In genomic region chr9:90003046-90003355, GRCh38 we compare ENCODE assay signal across 16 cellular contexts.
DNase-seq lines count a peak whose midpoint lies in the region; ATAC-seq and TF ChIP-seq lines count a peak whose summit lies in the region.
"Had no signal": no experiment of that assay in that cellular context is flagged by ENCODE, and none has a peak within 500 bp of the region (broad histone marks: within the 10 kb centered on the region; RNA-seq: fewer than 3 reads in every experiment).

No MANE protein-coding gene starts in this region.

- H3K27ac ChIP-seq in heart left ventricle (peak overlapping the region in 10 of 12 donors; percentile 19 to 87 (median 48)), mesenchymal stem cell (ENCODE audit: low read length, poor library complexity, severe bottlenecking) (no peak overlapping the region)

- H3K27me3 ChIP-seq in heart left ventricle (no peaks in the 10 kb centered on the region), mesenchymal stem cell (ENCODE audit: control insufficient read depth in 1 of 2, insufficient read depth in 1 of 2, low read length in 2 of 2) (no peaks in the 10 kb centered on the region)

- no peak overlapping the region for H3K18ac ChIP-seq in mesenchymal stem cell (ENCODE audit: low read depth in 1 of 2, low read length in 2 of 2)

- H3K4me2 ChIP-seq in mesenchymal stem cell (ENCODE audit: low read length, poor library complexity, severe bottlenecking), result no peak overlapping the region

- no peak for TF ChIP-seq POLR2A in heart left ventricle (IDR thresholded peaks at IDR 0.05)

- no peak overlapping the region for H3K9ac ChIP-seq in mesenchymal stem cell (ENCODE audit: low read length)

- DNase-seq in Right ventricle myocardium inferior (ENCODE audit: missing footprints) (no peak), cardiac septum (ENCODE audit: low spot score) (no peak), heart left ventricle (peak in 1 of 5 donors; percentile 65), putamen (ENCODE audit: low spot score) (peak; percentile 49), NCI-H187 (lab: John Stamatoyannopoulos, UW) (no peak), mesenchymal stem cell (no peak), NCI-H1048 (lab: John Stamatoyannopoulos, UW) (no peak)
- DNase-seq: ACHN; activated CD8-positive, alpha-beta T cell treated with anti-CD3 and anti-CD28 coated beads, Interleukin-2, amount 10 ng/mL, durations not matched to agents 7 days and 5 days; GF-D8; HCEC 1CT; kidney glomerular epithelial cell; NCI-H526 treated with DMSO at 0.1 percent for 48 hours; stimulated activated CD4-positive, alpha-beta T cell treated with anti-CD3 and anti-CD28 coated beads, Interleukin-1b, Interleukin-23, amount 100 ng/mL, for 48 hours had no signal

- H3K79me1 ChIP-seq in mesenchymal stem cell (replicated peaks; ENCODE audit: low read length, poor library complexity, severe bottlenecking), result no peaks in the 10 kb centered on the region

- H3K4me1 ChIP-seq in heart left ventricle (peaks cover 10 to 53% (median 43%) of the 10 kb centered on the region in 12 donors), mesenchymal stem cell (ENCODE audit: control insufficient read depth, insufficient read depth, low read depth, low read length) (peaks cover 17% of the 10 kb centered on the region)

- H3K36me3 ChIP-seq in heart left ventricle (no peaks in the 10 kb centered on the region), mesenchymal stem cell (ENCODE audit: control insufficient read depth in 1 of 2, insufficient read depth in 2 of 2, low read depth in 1 of 2, low read length in 2 of 2) (no peaks in the 10 kb centered on the region)

- H3K14ac ChIP-seq in mesenchymal stem cell (ENCODE audit: low read length in 2 of 2), result no peak overlapping the region

- peak; percentile 56 for ATAC-seq in Right ventricle myocardium inferior
- ATAC-seq in heart left ventricle, result peak in 2 of 4 donors; percentile 15 to 46
- ATAC-seq in HG02870 (IDR thresholded peaks at IDR 0.05; ENCODE audit: unreplicated experiment), result no peak
- ATAC-seq: activated CD8-positive, alpha-beta T cell treated with anti-CD3 and anti-CD28 coated beads, Interleukin-2, amount 10 ng/mL, durations not matched to agents 7 days and 5 days; Panc1 had no signal

- no peak overlapping the region for H3K23ac ChIP-seq in mesenchymal stem cell (ENCODE audit: low read length in 2 of 2)

- H4K8ac ChIP-seq in mesenchymal stem cell (ENCODE audit: low read length), result no peak overlapping the region

- H2BK15ac ChIP-seq in mesenchymal stem cell (ENCODE audit: low read depth, poor library complexity, severe bottlenecking), result no peak overlapping the region

- H3K4ac ChIP-seq in mesenchymal stem cell (ENCODE audit: low read depth in 1 of 2, low read length in 2 of 2), result no peak overlapping the region

- H4K91ac ChIP-seq in mesenchymal stem cell (ENCODE audit: low read length), result no peak overlapping the region

- intact Hi-C loops in Right ventricle myocardium inferior (cut with DNase I) (loop anchor here (5.0 kb wide), 3 partner anchors 126 to 381 kb away; no protein-coding TSS in a partner anchor), cardiac septum (cut with DNase I) (loop anchor here (5.0 kb wide), 1 partner anchor 131 kb away; no protein-coding TSS in a partner anchor), heart left ventricle (cut with DNase I) (loop anchor here in 5 of 10 donors (1.0 to 10.0 kb wide), 7 partner anchors 66 to 401 kb away; no protein-coding TSS in a partner anchor)

- 37 to 47% (median 40%) methylated on average over 3 of the region's 3 CpGs for WGBS in heart left ventricle, 4 donors
- WGBS in mesenchymal stem cell, result 85% methylated on average over 3 of the region's 3 CpGs

- no peak overlapping the region for H2AK5ac ChIP-seq in mesenchymal stem cell (ENCODE audit: low read length, severe bottlenecking)

- no peak overlapping the region for H2BK120ac ChIP-seq in mesenchymal stem cell (ENCODE audit: low read depth, low read length)

- no peak overlapping the region for H3K4me3 ChIP-seq in heart left ventricle
- no peak overlapping the region for H3K4me3 ChIP-seq in mesenchymal stem cell (ENCODE audit: insufficient read depth in 1 of 2, low read depth in 1 of 2, low read length in 2 of 2)

- no peak overlapping the region for H2BK5ac ChIP-seq in mesenchymal stem cell (ENCODE audit: low read depth, low read length, poor library complexity, severe bottlenecking)

- peak overlapping the region in 1 of 2 experiments; percentile 8 for H2BK12ac ChIP-seq in mesenchymal stem cell (ENCODE audit: low read length in 2 of 2)

- H2AFZ ChIP-seq in mesenchymal stem cell (ENCODE audit: low read depth, low read length), result no peak overlapping the region

- TF ChIP-seq CTCF in heart left ventricle (IDR thresholded peaks at IDR 0.05), result no peak

- peaks cover 0 to 9% (median 2%) of the 10 kb centered on the region in 12 donors for H3K9me3 ChIP-seq in heart left ventricle
- H3K9me3 ChIP-seq in mesenchymal stem cell (ENCODE audit: control insufficient read depth, low read length), result no peaks in the 10 kb centered on the region
